Comparison of ENCODE assay signal across 18 cellular contexts in genomic region chr5:11378462-11378861, GRCh38.
A peak's percentile ranks its signal among the peaks of the same experiment; 100 is the strongest.
DNase-seq lines count a peak whose midpoint lies in the region; ATAC-seq, FAIRE-seq and TF ChIP-seq lines count a peak whose summit lies in the region.
"Had no signal": no experiment of that assay in that cellular context is flagged by ENCODE, and none has a peak within 500 bp of the region (broad histone marks: within the 10 kb centered on the region; RNA-seq: fewer than 3 reads in every experiment).

No MANE protein-coding gene starts in this region.

- no peak for FAIRE-seq in H54 (lab: Jason Lieb, UNC)
- FAIRE-seq: G401.6, GM12891, HepG2 had no signal

- H3K9ac ChIP-seq in neural progenitor cell = no peak overlapping the region

- peaks cover 51% of the 10 kb centered on the region for H3K36me3 Mint-ChIP-seq in neural progenitor cell
- H3K36me3 Mint-ChIP-seq: CD14-positive monocyte; CD8-positive, alpha-beta T cell had no signal

- peaks cover 15% of the 10 kb centered on the region for H3K4me1 ChIP-seq in neural progenitor cell
- H3K4me1 ChIP-seq: HAP-1 had no signal

- no peak for ATAC-seq in HG02973 (IDR thresholded peaks at IDR 0.05; ENCODE audit: unreplicated experiment)
- ATAC-seq: CD8-positive, alpha-beta T cell; GM23338; HepG2 had no signal

- peaks cover 27% of the 10 kb centered on the region for H3K4me1 Mint-ChIP-seq in neural progenitor cell

- H3K27me3 ChIP-seq in neural progenitor cell = peaks cover 9% of the 10 kb centered on the region

- no peak overlapping the region for H2AFZ ChIP-seq in neural progenitor cell (replicated peaks)
- H2AFZ ChIP-seq: GM23338 had no signal

- no peaks in the 10 kb centered on the region for H3K79me2 ChIP-seq in neural progenitor cell (ENCODE audit: low read depth)

- H3K27me3 Mint-ChIP-seq in neural progenitor cell (ENCODE audit: insufficient read depth, low read depth) = peaks cover 5% of the 10 kb centered on the region

- no peak for TF ChIP-seq POLR2A in H54 (IDR thresholded peaks at IDR 0.05; ENCODE audit: low read depth, low read length)

- no peak overlapping the region for H3K4me3 Mint-ChIP-seq in neural progenitor cell
- H3K4me3 Mint-ChIP-seq: CD14-positive monocyte; CD8-positive, alpha-beta T cell; GM23338 had no signal

- H4K20me1 ChIP-seq in neural progenitor cell (ENCODE audit: low read depth) = no peaks in the 10 kb centered on the region

- no peaks in the 10 kb centered on the region for H3F3A ChIP-seq in neural progenitor cell (ENCODE audit: low read depth)

- no peaks in the 10 kb centered on the region for H3K36me3 ChIP-seq in neural progenitor cell
- H3K36me3 ChIP-seq: HAP-1 had no signal

- no peak overlapping the region for H3K27ac ChIP-seq in neural progenitor cell
- H3K27ac ChIP-seq: 22Rv1 had no signal

- peaks cover 6% of the 10 kb centered on the region for H3K9me3 Mint-ChIP-seq in neural progenitor cell
- H3K9me3 Mint-ChIP-seq: CD8-positive, alpha-beta T cell; GM23338 had no signal

- no peaks in the 10 kb centered on the region for H3K9me3 ChIP-seq in neural progenitor cell (ENCODE audit: low read depth)
- H3K9me3 ChIP-seq: HAP-1 had no signal

- DNase-seq in DMS 273 (lab: John Stamatoyannopoulos, UW; ENCODE audit: unreplicated experiment) (peak; percentile 9), DMS 273 treated with DMSO at 0.1 percent for 48 hours (lab: John Stamatoyannopoulos, UW) (no peak), H4 (ENCODE audit: low spot score) (peak; percentile 32), NCI-H446 (lab: John Stamatoyannopoulos, UW) (peak; percentile 15 to 70), neural progenitor cell (ENCODE audit: low spot score) (no peak), NCI-H510A (lab: John Stamatoyannopoulos, UW) (no peak), H54 (ENCODE audit: insufficient read length, low spot score) (no peak)
- DNase-seq: CD8-positive, alpha-beta T cell; DMS79; EL had no signal

- H3K4me2 ChIP-seq in neural progenitor cell = peak overlapping the region; percentile 31
- H3K4me2 ChIP-seq: GM23338 had no signal

- H3K4me3 ChIP-seq in neural progenitor cell = no peak overlapping the region
- H3K4me3 ChIP-seq: GM23338, HAP-1 had no signal

- TF ChIP-seq CTCF in neural progenitor cell (IDR thresholded peaks at IDR 0.05) = no peak

- no peak overlapping the region for H3K27ac Mint-ChIP-seq in neural progenitor cell
- H3K27ac Mint-ChIP-seq: CD14-positive monocyte; CD8-positive, alpha-beta T cell; GM23338 had no signal

Comparison
In these comparisons a context has a peak if more than half of its experiments do, and no peak if none do; other contexts are left out.
1. DNase-seq: peak in DMS 273 (single experiment), H4 (single experiment) and NCI-H446 (2 of 2); none in DMS 273 treated with DMSO at 0.1 percent for 48 hours (single experiment), neural progenitor cell (single experiment), NCI-H510A (single experiment) and H54 (single experiment).